In genomic region chr6:17167327-17167979, GRCh38 we compare ENCODE assay signal across 8 cellular contexts.
DNase-seq lines count a peak whose midpoint lies in the region; ATAC-seq and TF ChIP-seq lines count a peak whose summit lies in the region.

No MANE protein-coding gene starts in this region.

- DNase-seq in NCI-H2107 (lab: John Stamatoyannopoulos, UW) (peak; percentile 0), dorsolateral prefrontal cortex (peak in 2 of 10 donors; percentile 13 to 38), medulla oblongata (ENCODE audit: extremely low spot score) (peak; percentile 30), NCI-H446 treated with DMSO at 0.1 percent for 48 hours (lab: John Stamatoyannopoulos, UW) (no peak)

- TF ChIP-seq CTCF in C4-2B (conservative IDR thresholded peaks at IDR 0.05) (peak; percentile 62), dorsolateral prefrontal cortex (IDR thresholded peaks at IDR 0.05 in 54 of 56, conservative IDR thresholded peaks at IDR 0.05 in 2 of 56; ENCODE audit: low read depth in 1 of 56, partially characterized antibody in 56 of 56) (peak in 36 of 56 donors; percentile 5 to 58 (median 35))

- H3K27me3 ChIP-seq in dorsolateral prefrontal cortex, result no peaks in the 10 kb centered on the region

- intact Hi-C loops in dorsolateral prefrontal cortex (cut with DNase I), result no loop called here

- H3K4me3 ChIP-seq in dorsolateral prefrontal cortex, result no peak overlapping the region

- no peak for ATAC-seq in GM18502 (IDR thresholded peaks at IDR 0.05; ENCODE audit: poor library complexity, unreplicated experiment)
- ATAC-seq in GM21390 (IDR thresholded peaks at IDR 0.05; ENCODE audit: unreplicated experiment), result no peak
- no peak for ATAC-seq in GM21576 (IDR thresholded peaks at IDR 0.05; ENCODE audit: unreplicated experiment)

- H3K27ac ChIP-seq in C4-2B (no peak overlapping the region), dorsolateral prefrontal cortex (no peak overlapping the region)
